Comparison of ENCODE assay signal across 9 cellular contexts in the genomic region with DNA sequence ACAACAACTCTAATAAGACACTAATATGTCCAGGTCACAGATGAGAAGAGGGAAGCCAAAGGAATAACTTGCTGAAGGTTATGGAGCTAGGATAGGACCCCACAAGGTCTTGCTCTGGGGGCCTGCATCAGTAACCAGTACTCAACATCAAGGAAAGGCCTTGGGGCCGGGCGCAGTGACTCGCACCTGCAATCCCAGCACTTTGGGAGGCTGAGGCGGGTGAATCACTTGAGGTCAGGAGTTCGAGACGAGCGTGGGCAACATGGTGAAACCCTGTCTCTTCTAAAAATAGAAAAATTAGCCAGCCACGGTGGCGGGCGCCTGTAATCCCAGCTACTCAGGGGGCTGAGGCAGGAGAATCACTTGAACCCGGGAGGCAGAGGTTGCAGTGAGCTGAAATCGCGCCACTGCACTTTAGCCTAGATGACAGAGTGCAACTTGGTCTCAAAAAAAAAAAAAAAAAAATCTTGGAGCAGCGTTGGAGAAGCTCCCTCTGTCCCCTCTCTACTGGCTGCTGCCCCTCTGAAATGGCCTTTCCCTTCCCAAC. TPM values are rescaled to one million over a fixed set of nuclear protein-coding genes. Genes with fewer than 3 reads are reported as not detected.
A peak's percentile ranks its signal among the peaks of the same experiment; 100 is the strongest.
DNase-seq lines count a peak whose midpoint lies in the region; ATAC-seq, FAIRE-seq and TF ChIP-seq lines count a peak whose summit lies in the region.
"Had no signal": no experiment of that assay in that cellular context is flagged by ENCODE, and none has a peak within 500 bp of the region (broad histone marks: within the 10 kb centered on the region; RNA-seq: fewer than 3 reads in every experiment).

No MANE protein-coding gene starts in this region.

- peaks cover 62% of the 10 kb centered on the region for H3K79me2 ChIP-seq in astrocyte (ENCODE audit: insufficient read depth, low read length)

- no peak overlapping the region for H4K8ac ChIP-seq in neuronal stem cell (ENCODE audit: low read depth, low read length)

- no peak for ATAC-seq in naive thymus-derived CD4-positive, alpha-beta T cell

- WGBS in neuronal stem cell (ENCODE audit: extremely low coverage in 2 of 2, insufficient read length in 2 of 2, insufficient replicate concordance in 1 of 2), 2 donors = no CpG with 5 or more reads among the region's 14 CpGs

- no peak for FAIRE-seq in astrocyte (lab: Jason Lieb, UNC)

- H3K9me3 Mint-ChIP-seq in astrocyte (ENCODE audit: unreplicated experiment) = no peaks in the 10 kb centered on the region
- H3K9me3 Mint-ChIP-seq in naive thymus-derived CD4-positive, alpha-beta T cell = peaks cover 0 to 7% (median 0%) of the 10 kb centered on the region in 11 donors

- peak overlapping the region; percentile 95 for H3K27ac ChIP-seq in astrocyte (ENCODE audit: low read depth, low read length)
- H3K27ac ChIP-seq in naive thymus-derived CD4-positive, alpha-beta T cell (ENCODE audit: low read depth, low read length) = peak overlapping the region; percentile 97
- no peak overlapping the region for H3K27ac ChIP-seq in neuronal stem cell (replicated peaks; ENCODE audit: low read length)

- no peak overlapping the region for H3K4ac ChIP-seq in neuronal stem cell (ENCODE audit: low read length)

- CTCF ChIA-PET in BJ (lab: Yijun Ruan, JAX) = interaction anchor here (1.1 to 2.9 kb wide), 2 partner anchors 10 to 28 kb away, joined by 3 to 11 read pairs; partner anchors contain the start of gene RPL36
- CTCF ChIA-PET in naive thymus-derived CD4-positive, alpha-beta T cell (lab: Charles Lee) = interaction anchor here (0.7 kb wide), 1 partner anchor 12 kb away, joined by 3 read pairs; no protein-coding TSS in a partner anchor

- no peak overlapping the region for H2BK12ac ChIP-seq in neuronal stem cell (ENCODE audit: low read length)

- H3K9me3 ChIP-seq in MG63 = no peaks in the 10 kb centered on the region
- no peaks in the 10 kb centered on the region for H3K9me3 ChIP-seq in astrocyte (ENCODE audit: insufficient read depth, low read depth, low read length)
- H3K9me3 ChIP-seq in naive thymus-derived CD4-positive, alpha-beta T cell (ENCODE audit: control insufficient read depth in 2 of 3, low read length in 3 of 3) = no peaks in the 10 kb centered on the region
- H3K9me3 ChIP-seq in neuronal stem cell (replicated peaks in 1 of 2; ENCODE audit: control insufficient read depth in 2 of 2, insufficient read depth in 1 of 2, low read depth in 1 of 2, low read length in 2 of 2) = no peaks in the 10 kb centered on the region

- H4K91ac ChIP-seq in neuronal stem cell (ENCODE audit: low read depth, low read length, poor library complexity) = no peak overlapping the region

- no peak for DNase-seq in BJ (ENCODE audit: low read depth)
- DNase-seq in MG63 = peak; percentile 47
- peak; percentile 42 for DNase-seq in astrocyte (ENCODE audit: low read depth)
- DNase-seq in naive thymus-derived CD4-positive, alpha-beta T cell = peak in 1 of 9 donors; percentile 62
- DNase-seq in neuronal stem cell (ENCODE audit: low spot score) = no peak
- DNase-seq in AML-193 (lab: John Stamatoyannopoulos, UW) = no peak
- no peak for DNase-seq in DMS79 treated with DMSO at 0.1 percent for 48 hours (lab: John Stamatoyannopoulos, UW)
- no peak for DNase-seq in NOMO-1 treated with DMSO at 0.1 percent for 48 hours (lab: John Stamatoyannopoulos, UW; ENCODE audit: unreplicated experiment)

- POLR2A ChIA-PET in BJ (lab: Charles Lee) = interaction anchor here (0.6 kb wide), 1 partner anchor 24 kb away, joined by 3 read pairs; no protein-coding TSS in a partner anchor
- POLR2A ChIA-PET in naive thymus-derived CD4-positive, alpha-beta T cell (lab: Charles Lee) = interaction anchor here (0.8 to 3.0 kb wide), 4 partner anchors 10 to 72 kb away, joined by 3 to 11 read pairs (median 4); partner anchors contain the start of genes DUS3L and RPL36

- H2AFZ ChIP-seq in astrocyte (ENCODE audit: low read depth, low read length) (no peak overlapping the region), neuronal stem cell (ENCODE audit: low read length) (no peak overlapping the region)

- no peak overlapping the region for H3K14ac ChIP-seq in neuronal stem cell (ENCODE audit: low read length)

- TF ChIP-seq CTCF in BJ (IDR thresholded peaks at IDR 0.05; ENCODE audit: insufficient read depth, low read depth, low read length) = no peak
- TF ChIP-seq CTCF in astrocyte (IDR thresholded peaks at IDR 0.05; ENCODE audit: insufficient read depth, low read depth, low read length) = no peak

- peaks cover 44% of the 10 kb centered on the region for H4K20me1 ChIP-seq in astrocyte (ENCODE audit: insufficient read depth, low read length)

- no peak overlapping the region for H2BK120ac ChIP-seq in neuronal stem cell (ENCODE audit: low read depth, low read length)

- H3K36me3 ChIP-seq in BJ (ENCODE audit: control insufficient read depth, insufficient read depth, low read length) = peaks cover 4% of the 10 kb centered on the region
- H3K36me3 ChIP-seq in MG63 = peaks cover 18% of the 10 kb centered on the region
- peaks cover 10% of the 10 kb centered on the region for H3K36me3 ChIP-seq in astrocyte (ENCODE audit: insufficient read depth, low read length)
- H3K36me3 ChIP-seq in naive thymus-derived CD4-positive, alpha-beta T cell (ENCODE audit: control insufficient read depth in 2 of 3, insufficient read depth in 3 of 3, low read length in 3 of 3) = peaks cover 0 to 25% (median 5%) of the 10 kb centered on the region in 3 experiments
- peaks cover 15 to 38% of the 10 kb centered on the region in 2 donors for H3K36me3 ChIP-seq in neuronal stem cell (replicated peaks in 1 of 2; ENCODE audit: control insufficient read depth in 2 of 2, insufficient read depth in 2 of 2, low read length in 2 of 2)

- H3K4me1 ChIP-seq in astrocyte (ENCODE audit: insufficient read depth, low read length) = peaks cover 27% of the 10 kb centered on the region
- peaks cover 12 to 16% of the 10 kb centered on the region in 2 donors for H3K4me1 ChIP-seq in naive thymus-derived CD4-positive, alpha-beta T cell (ENCODE audit: control insufficient read depth in 2 of 2, insufficient read depth in 2 of 2, low read length in 2 of 2)
- peaks cover 5 to 9% of the 10 kb centered on the region in 2 donors for H3K4me1 ChIP-seq in neuronal stem cell (ENCODE audit: control insufficient read depth in 2 of 2, insufficient read depth in 1 of 2, low read depth in 1 of 2, low read length in 2 of 2)

- intact Hi-C loops in naive thymus-derived CD4-positive, alpha-beta T cell (cut with micrococcal nuclease) = no loop called here

- H3K79me1 ChIP-seq in neuronal stem cell (ENCODE audit: low read depth, low read length) = peaks cover 9% of the 10 kb centered on the region

- no peak overlapping the region for H2BK5ac ChIP-seq in neuronal stem cell (ENCODE audit: low read length)

- peak overlapping the region; percentile 98 for H3K4me3 Mint-ChIP-seq in astrocyte (ENCODE audit: unreplicated experiment)
- peak overlapping the region; percentile 69 to 96 (median 90) for H3K4me3 Mint-ChIP-seq in naive thymus-derived CD4-positive, alpha-beta T cell

- H3K23ac ChIP-seq in neuronal stem cell (ENCODE audit: low read depth, low read length, poor library complexity) = no peak overlapping the region

- H3K27me3 ChIP-seq in BJ (ENCODE audit: control insufficient read depth, insufficient read depth, low read length) (no peaks in the 10 kb centered on the region), MG63 (no peaks in the 10 kb centered on the region), astrocyte (ENCODE audit: insufficient read depth, low read length) (no peaks in the 10 kb centered on the region), neuronal stem cell (ENCODE audit: control insufficient read depth in 3 of 3, insufficient read depth in 3 of 3, low read depth in 1 of 3, low read length in 3 of 3) (no peaks in the 10 kb centered on the region)
- no peaks in the 10 kb centered on the region for H3K27me3 ChIP-seq in naive thymus-derived CD4-positive, alpha-beta T cell (ENCODE audit: control insufficient read depth in 2 of 2, insufficient read depth in 2 of 2, low read length in 2 of 2)

- peak overlapping the region; percentile 96 for H3K9ac ChIP-seq in astrocyte (ENCODE audit: low read length)
- H3K9ac ChIP-seq in neuronal stem cell (ENCODE audit: low read depth, low read length, poor library complexity) = no peak overlapping the region

- no peak overlapping the region for H2BK15ac ChIP-seq in neuronal stem cell (ENCODE audit: low read length)

- peak overlapping the region; percentile 91 for H3K4me2 ChIP-seq in astrocyte (ENCODE audit: low read length)
- H3K4me2 ChIP-seq in neuronal stem cell (ENCODE audit: insufficient read depth, low read length, poor library complexity, severe bottlenecking) = no peak overlapping the region

- H3K18ac ChIP-seq in neuronal stem cell (ENCODE audit: low read length) = no peak overlapping the region

- H3K27me3 Mint-ChIP-seq in astrocyte (ENCODE audit: low read depth, unreplicated experiment) = no peaks in the 10 kb centered on the region
- H3K27me3 Mint-ChIP-seq in naive thymus-derived CD4-positive, alpha-beta T cell = peaks cover 0 to 2% (median 0%) of the 10 kb centered on the region in 5 donors

- H3K27ac Mint-ChIP-seq in astrocyte (ENCODE audit: unreplicated experiment) = peak overlapping the region; percentile 100
- peak overlapping the region in 7 of 9 donors; percentile 79 to 97 (median 92) for H3K27ac Mint-ChIP-seq in naive thymus-derived CD4-positive, alpha-beta T cell

- H3K4me1 Mint-ChIP-seq in astrocyte (ENCODE audit: low read depth, unreplicated experiment) = peaks cover 19% of the 10 kb centered on the region
- H3K4me1 Mint-ChIP-seq in naive thymus-derived CD4-positive, alpha-beta T cell = peaks cover 9 to 42% (median 29%) of the 10 kb centered on the region in 7 donors

- H3K36me3 Mint-ChIP-seq in astrocyte (ENCODE audit: low read depth, unreplicated experiment) = peaks cover 7% of the 10 kb centered on the region
- peaks cover 0 to 12% (median 3%) of the 10 kb centered on the region in 5 donors for H3K36me3 Mint-ChIP-seq in naive thymus-derived CD4-positive, alpha-beta T cell

- H3K4me3 ChIP-seq in BJ (ENCODE audit: low read depth, low read length) (peak overlapping the region; percentile 94), MG63 (peak overlapping the region; percentile 72), astrocyte (ENCODE audit: insufficient read depth, low read depth, low read length) (peak overlapping the region; percentile 90), neuronal stem cell (ENCODE audit: low read length in 2 of 2) (peak overlapping the region in 1 of 2 donors; percentile 75)
- H3K4me3 ChIP-seq in naive thymus-derived CD4-positive, alpha-beta T cell (ENCODE audit: low read length) = no peak overlapping the region

- no peak overlapping the region for H2AK5ac ChIP-seq in neuronal stem cell (ENCODE audit: low read depth, low read length)

RNA-seq across cellular contexts. Expression of gene LONP1, which starts 1.8 kb away (rescaled TPM):
- 55.4 and 77.4 TPM in 2 replicates for polyA plus RNA-seq in BJ (2011; rRNA removed)
- polyA minus RNA-seq in BJ (2011; rRNA and poly(A)+ RNA removed) = 60.9 and 65.7 TPM in 2 replicates
- total RNA-seq in MG63 (2014; rRNA removed; shearing (Covaris generic); ENCODE audit: low replicate concordance) = 45.3 and 79.2 TPM in 2 replicates
- 77.8 and 85.2 TPM in 2 replicates for total RNA-seq in astrocyte
- total RNA-seq in naive thymus-derived CD4-positive, alpha-beta T cell = 100 to 1,000 TPM in 1 of 5 experiments, 10 to 100 TPM in 4; 62.8 to 102 (median 74.8) TPM
- polyA plus RNA-seq in naive thymus-derived CD4-positive, alpha-beta T cell = 10 to 100 TPM; 20.0 to 60.0 TPM
- 27.6 TPM for polyA plus RNA-seq in neuronal stem cell (2013, experiment 1 of 2)
- polyA plus RNA-seq in neuronal stem cell (2013, experiment 2 of 2) = 26.7 TPM

RNA-seq across cellular contexts. Expression of gene CATSPERD, which starts 2.3 kb away (rescaled TPM):
- not detected in 2 replicates for polyA plus RNA-seq in BJ (2011; rRNA removed)
- polyA minus RNA-seq in BJ (2011; rRNA and poly(A)+ RNA removed) = 0.09 TPM in 1 of 2 replicates, not detected in the other
- not detected in 2 replicates for total RNA-seq in MG63 (2014; rRNA removed; shearing (Covaris generic); ENCODE audit: low replicate concordance)
- total RNA-seq in astrocyte = not detected in 2 replicates
- under 1 TPM in 1 of 5 experiments, not detected in 4; 0.07 TPM for total RNA-seq in naive thymus-derived CD4-positive, alpha-beta T cell
- not detected for polyA plus RNA-seq in naive thymus-derived CD4-positive, alpha-beta T cell
- polyA plus RNA-seq in neuronal stem cell (2013, experiment 1 of 2) = 0.03 TPM
- polyA plus RNA-seq in neuronal stem cell (2013, experiment 2 of 2) = not detected
- total RNA-seq: dermis microvascular lymphatic vessel endothelial cell had no signal

RNA-seq across cellular contexts. Expression of gene RPL36, which starts 28.0 kb away (rescaled TPM):
- polyA plus RNA-seq in BJ (2011; rRNA removed) = 824 and 912 TPM in 2 replicates
- 265 and 384 TPM in 2 replicates for polyA minus RNA-seq in BJ (2011; rRNA and poly(A)+ RNA removed)
- 562 and 599 TPM in 2 replicates for total RNA-seq in MG63 (2014; rRNA removed; shearing (Covaris generic); ENCODE audit: low replicate concordance)
- total RNA-seq in astrocyte = 894 and 943 TPM in 2 replicates
- total RNA-seq in naive thymus-derived CD4-positive, alpha-beta T cell = 1,000 to 10,000 TPM in 3 of 5 experiments, 100 to 1,000 TPM in 2; 865 to 1,786 (median 1,037) TPM
- polyA plus RNA-seq in naive thymus-derived CD4-positive, alpha-beta T cell = 1,000 to 10,000 TPM; 2,342 to 2,564 TPM
- 2,051 TPM for polyA plus RNA-seq in neuronal stem cell (2013, experiment 1 of 2)
- 2,023 TPM for polyA plus RNA-seq in neuronal stem cell (2013, experiment 2 of 2)

RNA-seq across cellular contexts. Expression of gene HSD11B1L, which starts 37.3 kb away (rescaled TPM):
- 5.3 and 5.6 TPM in 2 replicates for polyA plus RNA-seq in BJ (2011; rRNA removed)
- polyA minus RNA-seq in BJ (2011; rRNA and poly(A)+ RNA removed) = 0.72 and 1.2 TPM in 2 replicates
- total RNA-seq in MG63 (2014; rRNA removed; shearing (Covaris generic); ENCODE audit: low replicate concordance) = 3.6 and 5.8 TPM in 2 replicates
- total RNA-seq in astrocyte = 8.4 and 9.8 TPM in 2 replicates
- 1 to 10 TPM; 2.8 to 5.2 (median 3.6) TPM for total RNA-seq in naive thymus-derived CD4-positive, alpha-beta T cell
- 1 to 10 TPM; 8.4 to 9.6 TPM for polyA plus RNA-seq in naive thymus-derived CD4-positive, alpha-beta T cell
- polyA plus RNA-seq in neuronal stem cell (2013, experiment 1 of 2) = 35.3 TPM
- polyA plus RNA-seq in neuronal stem cell (2013, experiment 2 of 2) = 35.0 TPM

RNA-seq across cellular contexts. Expression of gene MICOS13, which starts 37.8 kb away (rescaled TPM):
- 65.2 and 67.8 TPM in 2 replicates for polyA plus RNA-seq in BJ (2011; rRNA removed)
- 11.5 and 19.8 TPM in 2 replicates for polyA minus RNA-seq in BJ (2011; rRNA and poly(A)+ RNA removed)
- 21.8 and 75.4 TPM in 2 replicates for total RNA-seq in MG63 (2014; rRNA removed; shearing (Covaris generic); ENCODE audit: low replicate concordance)
- 48.0 and 49.3 TPM in 2 replicates for total RNA-seq in astrocyte
- total RNA-seq in naive thymus-derived CD4-positive, alpha-beta T cell = 10 to 100 TPM; 26.1 to 49.3 (median 38.4) TPM
- 100 to 1,000 TPM in 1 of 2 donors, 10 to 100 TPM in 1; 76.8 to 109 TPM for polyA plus RNA-seq in naive thymus-derived CD4-positive, alpha-beta T cell
- 15.2 TPM for polyA plus RNA-seq in neuronal stem cell (2013, experiment 1 of 2)
- polyA plus RNA-seq in neuronal stem cell (2013, experiment 2 of 2) = 18.0 TPM

Comparison
In these comparisons a context has a peak if more than half of its experiments do, and no peak if none do; other contexts are left out.
1. DNase-seq: peak in MG63 (single experiment) and astrocyte (single experiment); none in BJ (single experiment), neuronal stem cell (single experiment), AML-193 (0 of 2), DMS79 treated with DMSO at 0.1 percent for 48 hours (single experiment) and NOMO-1 treated with DMSO at 0.1 percent for 48 hours (single experiment).